In the genomic region with DNA sequence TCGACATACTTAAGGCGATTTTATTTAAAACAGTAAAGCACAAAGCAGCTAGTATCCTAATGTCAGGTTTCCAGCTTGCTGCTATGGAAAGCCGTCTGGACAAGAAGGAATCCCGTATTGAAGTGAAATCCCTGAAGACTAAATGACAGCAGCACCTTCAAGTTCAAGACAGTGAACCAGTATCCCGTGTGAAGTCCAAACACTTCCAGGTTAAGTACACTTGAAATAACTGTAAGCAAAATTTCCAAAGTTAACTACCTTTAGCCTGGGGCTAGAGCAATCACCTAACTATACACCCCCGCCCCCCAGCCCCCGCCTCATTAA, we compare ENCODE assay signal across 11 cellular contexts. TPM values are rescaled to one million over a fixed set of nuclear protein-coding genes. Genes with fewer than 3 reads are reported as not detected.
A peak's percentile ranks its signal among the peaks of the same experiment; 100 is the strongest.
DNase-seq lines count a peak whose midpoint lies in the region; ATAC-seq and TF ChIP-seq lines count a peak whose summit lies in the region.
"Had no signal": no experiment of that assay in that cellular context is flagged by ENCODE, and none has a peak within 500 bp of the region (broad histone marks: within the 10 kb centered on the region; RNA-seq: fewer than 3 reads in every experiment).

No MANE protein-coding gene starts in this region.

- H3K79me1 ChIP-seq in IMR-90 (ENCODE audit: low read depth in 1 of 2, low read length in 2 of 2), result peaks cover 25 to 58% of the 10 kb centered on the region in 2 experiments

- H3K9ac ChIP-seq in IMR-90 (ENCODE audit: low read depth, low read length), result peak overlapping the region; percentile 52

- no peak overlapping the region for H2BK20ac ChIP-seq in IMR-90 (ENCODE audit: low read depth, low read length)

- POLR2A ChIA-PET in IMR-90 (lab: Charles Lee; ENCODE audit: unreplicated experiment), result no interaction called here
- POLR2A ChIA-PET in naive thymus-derived CD8-positive, alpha-beta T cell (lab: Charles Lee), result no interaction called here

- H3K36me3 Mint-ChIP-seq in dendritic cell treated with granulocyte-macrophage colony-stimulating factor and Interleukin-4, amounts not matched to agents 40 ng/mL and 50 ng/mL, for 4 days (ENCODE audit: low read depth), result no peaks in the 10 kb centered on the region
- H3K36me3 Mint-ChIP-seq in naive thymus-derived CD8-positive, alpha-beta T cell, result no peaks in the 10 kb centered on the region

- H3K23ac ChIP-seq in IMR-90 (ENCODE audit: low read depth, low read length), result 0 out of 2 replicates have a peak overlapping the region, but pooled peaks have one; percentile 9

- ATAC-seq in IMR-90 (ENCODE audit: low read depth), result no peak
- ATAC-seq in naive thymus-derived CD8-positive, alpha-beta T cell, result no peak
- ATAC-seq: left ventricle myocardium superior had no signal

- dilution Hi-C loops in IMR-90 (cut with HindIII; ENCODE audit: low sequenced_read_pairs, unreplicated experiment), result no loop called here

- intact Hi-C loops in IMR-90 (cut with micrococcal nuclease) (loop anchor here (2.0 to 5.0 kb wide), 2 partner anchors 130 to 137 kb away; no protein-coding TSS in a partner anchor), lower leg skin (cut with DNase I; ENCODE audit: low total_unique reads) (no loop called here)
- intact Hi-C loops in dendritic cell treated with granulocyte-macrophage colony-stimulating factor and Interleukin-4, amounts not matched to agents 40 ng/mL and 50 ng/mL, for 4 days (cut with micrococcal nuclease), result no loop called here

- no peak overlapping the region for H4K5ac ChIP-seq in IMR-90 (ENCODE audit: low read depth, low read length)

- CTCF ChIA-PET in IMR-90 (lab: Yijun Ruan, JAX), result no interaction called here

- H2AFZ ChIP-seq in IMR-90 (replicated peaks; ENCODE audit: low read length, poor library complexity), result no peak overlapping the region

- H3K14ac ChIP-seq in IMR-90 (replicated peaks; ENCODE audit: low read depth, low read length), result peak overlapping the region; percentile 40; the same call in 1 of the 2 replicates

- DNase-seq in AG10803 (ENCODE audit: low read depth) (no peak), IMR-90 (no peak), lower leg skin (ENCODE audit: low spot score in 2 of 2) (no peak), COR-L47 (lab: John Stamatoyannopoulos, UW) (no peak), ureter (ENCODE audit: low spot score) (no peak)
- no peak for DNase-seq in naive thymus-derived CD8-positive, alpha-beta T cell
- no peak for DNase-seq in stimulated activated CD4-positive, alpha-beta T cell treated with anti-CD3 and anti-CD28 coated beads, Interleukin-2, amount 100 ng/mL, for 48 hours
- DNase-seq: NCI-H446 treated with DMSO at 0.1 percent for 48 hours had no signal

- H3K27me3 ChIP-seq in IMR-90 (ENCODE audit: control insufficient read depth, insufficient read depth, low read length), result no peaks in the 10 kb centered on the region

- H2BK15ac ChIP-seq in IMR-90 (ENCODE audit: low read depth, low read length), result 0 out of 3 replicates have a peak overlapping the region, but pooled peaks have one; percentile 25

- H2AK9ac ChIP-seq in IMR-90 (replicated peaks; ENCODE audit: low read depth, low read length, poor library complexity), result no peak overlapping the region

- no peak overlapping the region for H3K56ac ChIP-seq in IMR-90 (ENCODE audit: extremely low read depth, insufficient read depth, low read length)

- no peak for TF ChIP-seq POLR2A in IMR-90 (IDR thresholded peaks at IDR 0.05; ENCODE audit: low read depth, low read length)
- TF ChIP-seq POLR2A in lower leg skin (IDR thresholded peaks at IDR 0.05), result no peak

- BruUV-seq in IMR-90 (replicated peaks; lab: Mats Ljungman, UMichigan), result no TSS peak

- no peak overlapping the region; a peak in 1 of 4 replicates for H4K8ac ChIP-seq in IMR-90 (ENCODE audit: low read depth in 2 of 2, low read length in 2 of 2)

- no peak overlapping the region for H3K27ac ChIP-seq in IMR-90 (ENCODE audit: insufficient read depth, low read length)

- H3K27me3 Mint-ChIP-seq in dendritic cell treated with granulocyte-macrophage colony-stimulating factor and Interleukin-4, amounts not matched to agents 40 ng/mL and 50 ng/mL, for 4 days, result peaks cover 3% of the 10 kb centered on the region
- H3K27me3 Mint-ChIP-seq in naive thymus-derived CD8-positive, alpha-beta T cell, result peaks cover 0 to 9% (median 0%) of the 10 kb centered on the region in 5 donors

- no peak overlapping the region for H2BK120ac ChIP-seq in IMR-90 (ENCODE audit: low read depth, low read length)

- in situ Hi-C loops in IMR-90 (cut with MboI; ENCODE audit: low sequenced_read_pairs), result no loop called here

- H3K4me1 ChIP-seq in IMR-90 (ENCODE audit: control insufficient read depth, insufficient read depth, low read length), result peaks cover 5% of the 10 kb centered on the region; the same call in 1 of the 2 replicates

- no peaks in the 10 kb centered on the region for H3K36me3 ChIP-seq in IMR-90 (ENCODE audit: control insufficient read depth, insufficient read depth, low read length)

- peaks cover 8% of the 10 kb centered on the region for H3K9me1 ChIP-seq in IMR-90 (ENCODE audit: insufficient read depth, low read length)

- peak overlapping the region; percentile 18; the same call in 1 of the 2 replicates for H3K4ac ChIP-seq in IMR-90 (ENCODE audit: low read depth, low read length)

- no peak for TF ChIP-seq RAD21 in IMR-90 (IDR thresholded peaks at IDR 0.05; ENCODE audit: low read length)

- TF ChIP-seq CTCF in AG10803 (conservative IDR thresholded peaks at IDR 0.05; ENCODE audit: low read length) (no peak), IMR-90 (conservative IDR thresholded peaks at IDR 0.05; ENCODE audit: low read depth, low read length) (no peak), lower leg skin (IDR thresholded peaks at IDR 0.05) (no peak)

- no peak overlapping the region for H2BK5ac ChIP-seq in IMR-90 (ENCODE audit: low read depth, low read length, poor library complexity, severe bottlenecking)

- H4K91ac ChIP-seq in IMR-90 (ENCODE audit: insufficient read depth, low read depth, low read length), result no peak overlapping the region

- no peak overlapping the region for H3K18ac ChIP-seq in IMR-90 (ENCODE audit: low read depth, low read length)

- H3K4me3 Mint-ChIP-seq in dendritic cell treated with granulocyte-macrophage colony-stimulating factor and Interleukin-4, amounts not matched to agents 40 ng/mL and 50 ng/mL, for 4 days, result peak overlapping the region; percentile 83
- H3K4me3 Mint-ChIP-seq in naive thymus-derived CD8-positive, alpha-beta T cell, result peak overlapping the region; percentile 61 to 90 (median 86)

- peak overlapping the region; percentile 97 for H3K4me2 ChIP-seq in IMR-90 (ENCODE audit: low read depth, low read length)

- peak overlapping the region; percentile 81 for H3K27ac Mint-ChIP-seq in dendritic cell treated with granulocyte-macrophage colony-stimulating factor and Interleukin-4, amounts not matched to agents 40 ng/mL and 50 ng/mL, for 4 days
- H3K27ac Mint-ChIP-seq in naive thymus-derived CD8-positive, alpha-beta T cell, result peak overlapping the region in 2 of 10 donors; percentile 24 to 70

- peaks cover 38% of the 10 kb centered on the region for H3K4me1 Mint-ChIP-seq in dendritic cell treated with granulocyte-macrophage colony-stimulating factor and Interleukin-4, amounts not matched to agents 40 ng/mL and 50 ng/mL, for 4 days (ENCODE audit: low read depth)
- H3K4me1 Mint-ChIP-seq in naive thymus-derived CD8-positive, alpha-beta T cell, result peaks cover 5 to 22% (median 17%) of the 10 kb centered on the region in 4 donors

- H2AK5ac ChIP-seq in IMR-90 (ENCODE audit: low read depth, low read length), result no peak overlapping the region

- H3K9me3 Mint-ChIP-seq in dendritic cell treated with granulocyte-macrophage colony-stimulating factor and Interleukin-4, amounts not matched to agents 40 ng/mL and 50 ng/mL, for 4 days, result no peaks in the 10 kb centered on the region
- H3K9me3 Mint-ChIP-seq in naive thymus-derived CD8-positive, alpha-beta T cell, result no peaks in the 10 kb centered on the region
- H3K9me3 Mint-ChIP-seq: activated T-cell treated with anti-CD3 and anti-CD28 coated beads, Interleukin-2, amount 50 U/mL, for 24 hours had no signal

- no peaks in the 10 kb centered on the region for H3K9me3 ChIP-seq in IMR-90 (ENCODE audit: control insufficient read depth, insufficient read depth, low read length)

- H3K4me3 ChIP-seq in AG10803 (ENCODE audit: low read length), result peak overlapping the region; percentile 63
- H3K4me3 ChIP-seq in IMR-90 (ENCODE audit: insufficient read depth, low read depth, low read length), result peak overlapping the region; percentile 77
- H3K4me3 ChIP-seq in lower leg skin (ENCODE audit: low read depth, poor library complexity, severe bottlenecking), result no peak overlapping the region

- WGBS in IMR-90 (ENCODE audit: extremely low coverage in 2 of 2, insufficient read length in 1 of 2), 2 experiments, result 6% methylated on average over 2 of the region's 7 CpGs; no CpG with 5 or more reads in 1 of the 2 experiments
- 64 to 69% methylated on average over 7 of the region's 7 CpGs for whole genome bisulfite sequencing in lower leg skin, 2 donors

- H4K20me1 ChIP-seq in IMR-90 (ENCODE audit: insufficient read depth, low read length), result peaks cover 8% of the 10 kb centered on the region; the same call in 1 of the 2 replicates

TF ChIP-seq in IMR-90, 13 proteins besides CTCF, POLR2A, EP300 and RAD21 (continues in another document):
- TF ChIP-seq MXI1 (IDR thresholded peaks at IDR 0.05; ENCODE audit: borderline replicate concordance, low read depth, low read length) (no peak), MAZ (IDR thresholded peaks at IDR 0.05; ENCODE audit: borderline replicate concordance, low read depth, low read length) (no peak), RFX5 (IDR thresholded peaks at IDR 0.05; ENCODE audit: low read depth, low read length) (no peak), CHD1 (IDR thresholded peaks at IDR 0.05; ENCODE audit: low read depth, low read length) (no peak)
- TF ChIP-seq, protein P1, sequence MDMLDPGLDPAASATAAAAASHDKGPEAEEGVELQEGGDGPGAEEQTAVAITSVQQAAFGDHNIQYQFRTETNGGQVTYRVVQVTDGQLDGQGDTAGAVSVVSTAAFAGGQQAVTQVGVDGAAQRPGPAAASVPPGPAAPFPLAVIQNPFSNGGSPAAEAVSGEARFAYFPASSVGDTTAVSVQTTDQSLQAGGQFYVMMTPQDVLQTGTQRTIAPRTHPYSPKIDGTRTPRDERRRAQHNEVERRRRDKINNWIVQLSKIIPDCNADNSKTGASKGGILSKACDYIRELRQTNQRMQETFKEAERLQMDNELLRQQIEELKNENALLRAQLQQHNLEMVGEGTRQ (IDR thresholded peaks at IDR 0.05; ENCODE audit: low read depth, low read length), result no peak

RNA-seq across cellular contexts. Expression of a gene that starts 1.2 kb away (rescaled TPM):
- total RNA-seq in IMR-90 (2012; rRNA removed), result 91.7 and 102 TPM in 2 replicates
- 33.0 and 33.9 TPM in 2 replicates for polyA plus RNA-seq in IMR-90 (2012; rRNA removed)
- polyA plus RNA-seq in IMR-90 (2012; cell fraction: cytosol; rRNA removed), result 6.0 and 6.4 TPM in 2 replicates
- 30.6 and 203 TPM in 2 replicates for polyA plus RNA-seq in IMR-90 (2012; cell fraction: nucleus; rRNA removed; ENCODE audit: low replicate concordance)
- total RNA-seq in naive thymus-derived CD8-positive, alpha-beta T cell, result 1 to 10 TPM; 1.0 to 1.8 TPM
- polyA plus RNA-seq in naive thymus-derived CD8-positive, alpha-beta T cell, result 1 to 10 TPM in 1 of 3 donors, under 1 TPM in 1, not detected in 1; 0.82 to 1.1 TPM
- total RNA-seq in lower leg skin, result 10 to 100 TPM; 47.2 to 92.3 (median 76.4) TPM
- 40.7 TPM for total RNA-seq in ureter

Comparison
In these comparisons a context has a peak if more than half of its experiments do, and no peak if none do; other contexts are left out.
1. RNA of a gene that starts 1.2 kb away (total RNA-seq): 91.7 to 102 TPM in IMR-90, 47.2 to 92.3 TPM in lower leg skin and 40.7 TPM in ureter (single experiment); 1.0 to 1.8 TPM in naive thymus-derived CD8-positive, alpha-beta T cell; every median in the first group is over 10 times any median in the second.